ENCODE assay signal across 26 cellular contexts in genomic region chr6:64041373-64041772, GRCh38.
"Had no signal": no experiment of that assay in that cellular context is flagged by ENCODE, and none has a peak within 500 bp of the region (broad histone marks: within the 10 kb centered on the region; RNA-seq: fewer than 3 reads in every experiment).

No MANE protein-coding gene starts in this region.

- H3K27me3 Mint-ChIP-seq: naive thymus-derived CD8-positive, alpha-beta T cell; progenitor cell of endocrine pancreas; stimulated activated naive CD8-positive, alpha-beta T cell treated with anti-CD3 and anti-CD28 coated beads, Interleukin-15, Interleukin-2, amounts not matched to agents 100 ng/mL and 50 ng/mL, for 24 hours had no signal

- H3K9me3 ChIP-seq: left lung, lower lobe of right lung, ovary, right atrium auricular region, spleen, suprapubic skin, thoracic aorta, tibial artery, upper lobe of right lung had no signal

- H3K4me1 ChIP-seq: left lung, lower lobe of right lung, neural progenitor cell, right atrium auricular region, spleen, suprapubic skin, tibial artery, upper lobe of right lung had no signal

- H3K27ac ChIP-seq: left lung, lower lobe of right lung, neural progenitor cell, ovary, right atrium auricular region, skin epidermis, spleen, suprapubic skin, thoracic aorta, tibial artery, upper lobe of right lung had no signal

- H3K4me3 Mint-ChIP-seq: immature natural killer cell; naive thymus-derived CD8-positive, alpha-beta T cell; nephron progenitor cell; neural progenitor cell; stimulated activated effector memory CD8-positive, alpha-beta T cell treated with anti-CD3 and anti-CD28 coated beads, Interleukin-12 subunit alpha, Interleukin-12 subunit beta, amount 100 ng/mL, for 72 hours; stimulated activated naive CD8-positive, alpha-beta T cell treated with anti-CD3 and anti-CD28 coated beads, Interleukin-15, Interleukin-2, amounts not matched to agents 100 ng/mL and 50 ng/mL, for 24 hours had no signal

- ATAC-seq: left colon; left lung; lower lobe of right lung; naive thymus-derived CD8-positive, alpha-beta T cell; sciatic nerve; stimulated activated effector memory CD8-positive, alpha-beta T cell treated with anti-CD3 and anti-CD28 coated beads, Interleukin-12 subunit alpha, Interleukin-12 subunit beta, amount 100 ng/mL, for 72 hours; upper lobe of right lung had no signal

- H2AFZ ChIP-seq: neural progenitor cell had no signal

- H3K36me3 Mint-ChIP-seq: immature natural killer cell; naive thymus-derived CD8-positive, alpha-beta T cell; neural progenitor cell; stimulated activated effector memory CD8-positive, alpha-beta T cell treated with anti-CD3 and anti-CD28 coated beads, Interleukin-12 subunit alpha, Interleukin-12 subunit beta, amount 100 ng/mL, for 72 hours had no signal

- H3K4me1 Mint-ChIP-seq: immature natural killer cell; naive thymus-derived CD8-positive, alpha-beta T cell; stimulated activated effector memory CD8-positive, alpha-beta T cell treated with anti-CD3 and anti-CD28 coated beads, Interleukin-12 subunit alpha, Interleukin-12 subunit beta, amount 100 ng/mL, for 72 hours had no signal

- H3K4me2 ChIP-seq: neural progenitor cell had no signal

- H3K27me3 ChIP-seq: left lung, neural progenitor cell, ovary, right atrium auricular region, spleen, suprapubic skin, tibial artery, upper lobe of right lung had no signal

- H3K27ac Mint-ChIP-seq: immature natural killer cell; naive thymus-derived CD8-positive, alpha-beta T cell; nephron progenitor cell; progenitor cell of endocrine pancreas; stimulated activated effector memory CD8-positive, alpha-beta T cell treated with anti-CD3 and anti-CD28 coated beads, Interleukin-12 subunit alpha, Interleukin-12 subunit beta, amount 100 ng/mL, for 72 hours; stimulated activated naive CD8-positive, alpha-beta T cell treated with anti-CD3 and anti-CD28 coated beads, Interleukin-15, Interleukin-2, amounts not matched to agents 100 ng/mL and 50 ng/mL, for 24 hours had no signal

- H3K4me3 ChIP-seq: left lung, lower lobe of right lung, neural progenitor cell, ovary, right atrium auricular region, skin epidermis, spleen, suprapubic skin, thoracic aorta, tibial artery, upper lobe of right lung had no signal

- H3K36me3 ChIP-seq: left lung, lower lobe of right lung, neural progenitor cell, ovary, right atrium auricular region, spleen, suprapubic skin, thoracic aorta, tibial artery, upper lobe of right lung had no signal

- DNase-seq: hypothalamus; immature natural killer cell; kidney; left colon; left lung; lower lobe of right lung; mammary epithelial cell; mesenchymal stem cell; naive thymus-derived CD8-positive, alpha-beta T cell; nephron progenitor cell; ovary; spleen; stimulated activated CD4-positive, alpha-beta T cell treated with anti-CD3 and anti-CD28 coated beads, Interleukin-4, amount 100 ng/mL, for 24 hours; stimulated activated naive CD4-positive, alpha-beta T cell; tibial artery; trophoblast cell; upper lobe of right lung had no signal

- H3K9me3 Mint-ChIP-seq: nephron progenitor cell had no signal

- H3K9ac ChIP-seq: neural progenitor cell had no signal
